Comparison of ENCODE assay signal across 13 cellular contexts in genomic region chr12:49972641-49973360, GRCh38. TPM values are rescaled to one million over a fixed set of nuclear protein-coding genes. Genes with fewer than 3 reads are reported as not detected.
"Had no signal": no experiment of that assay in that cellular context is flagged by ENCODE, and none has a peak within 500 bp of the region (broad histone marks: within the 10 kb centered on the region; RNA-seq: fewer than 3 reads in every experiment).

Gene AQP6, plus strand, starts transcription at chr12:49972947. Its CDS starts 227 bp downstream, at chr12:49973174.

- H3K36me3 ChIP-seq: lower lobe of right lung, SJCRH30, tibial artery had no signal

- H3K27ac Mint-ChIP-seq: activated naive CD4-positive, alpha-beta T cell treated with anti-CD3 and anti-CD28 coated beads, Interleukin-2, amount 50 U/mL, for 72 hours had no signal

- H3K4me1 ChIP-seq: SJCRH30 had no signal

- H3K9me3 ChIP-seq: lower lobe of right lung, SJCRH30, tibial artery had no signal

- H3K27me3 Mint-ChIP-seq: naive B cell had no signal

- FAIRE-seq: colon, frontal cortex had no signal

- H3K27ac ChIP-seq: lower lobe of right lung, SJCRH30, tibial artery had no signal

- H3K4me3 Mint-ChIP-seq: naive B cell had no signal

- ATAC-seq: activated naive CD4-positive, alpha-beta T cell treated with anti-CD3 and anti-CD28 coated beads, Interleukin-2, amount 50 U/mL, for 72 hours; lower lobe of right lung had no signal

- H3K9me3 Mint-ChIP-seq: activated naive CD4-positive, alpha-beta T cell treated with anti-CD3 and anti-CD28 coated beads, Interleukin-2, amount 50 U/mL, for 72 hours; naive B cell had no signal

- H3K36me3 Mint-ChIP-seq: activated naive CD4-positive, alpha-beta T cell treated with anti-CD3 and anti-CD28 coated beads, Interleukin-2, amount 50 U/mL, for 72 hours; naive B cell had no signal

- H3K4me3 ChIP-seq: lower lobe of right lung, SJCRH30, tibial artery had no signal

- DNase-seq: activated CD4-positive, alpha-beta T cell treated with anti-CD3 and anti-CD28 coated beads, Interleukin-2, amount 50 U/mL, for 4 hours; activated CD4-positive, CD25-positive, alpha-beta regulatory T cell treated with anti-CD3 and anti-CD28 coated beads, Interleukin-2, amount 50 U/mL, for 72 hours; activated T-cell treated with anti-CD3 and anti-CD28 coated beads, Interleukin-2, amount 50 U/mL, for 1 hour; effector CD4-positive, alpha-beta T cell; lower lobe of right lung; naive B cell; SJCRH30 had no signal

RNA-seq across cellular contexts. Expression of gene AQP6, which starts in this region (rescaled TPM):
- total RNA-seq: activated naive CD4-positive, alpha-beta T cell treated with anti-CD3 and anti-CD28 coated beads, Interleukin-2, amount 50 U/mL, for 72 hours; frontal cortex; kidney epithelial cell; osteocyte; SJCRH30 had no signal
